In the genomic region with DNA sequence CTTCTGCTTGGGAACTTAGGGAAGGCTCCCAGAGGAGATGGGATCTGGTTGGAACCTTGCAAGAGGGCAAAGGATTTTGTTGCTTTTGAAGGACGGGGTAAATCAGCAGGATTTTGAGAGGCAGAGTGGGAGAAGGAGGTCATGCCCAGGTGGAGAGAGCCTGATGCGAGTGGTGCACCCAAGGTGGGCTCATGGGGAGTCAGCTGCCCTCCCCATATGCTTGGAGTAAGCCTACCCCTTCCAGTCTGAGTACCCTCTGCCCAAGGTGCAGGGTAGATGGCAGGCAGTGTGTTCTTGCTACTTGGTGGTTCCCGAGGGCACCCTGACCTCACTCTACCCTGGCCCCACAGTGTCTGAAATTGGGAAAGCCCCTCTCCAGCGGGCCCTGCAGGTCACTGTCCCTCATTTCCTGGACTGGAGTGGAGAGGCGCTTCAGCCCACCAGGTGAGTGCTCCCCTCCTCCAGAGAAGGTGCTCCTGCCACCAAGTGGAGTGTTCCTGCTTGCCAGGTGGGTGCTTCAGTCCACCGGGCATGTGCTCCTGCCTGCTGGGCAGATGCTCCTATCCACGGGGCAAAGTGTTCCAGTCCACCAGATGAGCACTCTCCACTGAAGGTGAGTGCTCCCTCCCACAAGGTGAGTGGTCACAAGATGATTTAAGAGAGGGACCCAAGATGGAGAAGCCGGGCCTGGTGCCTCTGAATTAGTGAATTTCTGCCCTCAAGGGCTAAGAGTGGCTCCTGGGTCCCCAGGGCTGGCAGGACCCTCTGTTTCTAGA, we compare ENCODE assay signal across 1 cellular context.
TF ChIP-seq lines count a peak whose summit lies in the region.

No MANE protein-coding gene starts in this region.

TF ChIP-seq in HepG2, 621 proteins besides CTCF, POLR2A, EP300 and RAD21 (continued from another document):
- TF ChIP-seq, protein P1, sequence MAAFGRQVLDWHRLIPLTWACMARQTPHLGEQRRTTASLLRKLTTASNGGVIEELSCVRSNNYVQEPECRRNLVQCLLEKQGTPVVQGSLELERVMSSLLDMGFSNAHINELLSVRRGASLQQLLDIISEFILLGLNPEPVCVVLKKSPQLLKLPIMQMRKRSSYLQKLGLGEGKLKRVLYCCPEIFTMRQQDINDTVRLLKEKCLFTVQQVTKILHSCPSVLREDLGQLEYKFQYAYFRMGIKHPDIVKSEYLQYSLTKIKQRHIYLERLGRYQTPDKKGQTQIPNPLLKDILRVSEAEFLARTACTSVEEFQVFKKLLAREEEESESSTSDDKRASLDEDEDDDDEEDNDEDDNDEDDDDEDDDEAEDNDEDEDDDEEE (CRISPR knock-in tag; IDR thresholded peaks at IDR 0.05): no peak
- TF ChIP-seq GABPA (IDR thresholded peaks at IDR 0.05; ENCODE audit: low read depth, low read length) (0 out of 2 replicates have a peak, but pooled peaks have one; percentile 10), GABPA (CRISPR knock-in tag; IDR thresholded peaks at IDR 0.05; ENCODE audit: low read depth) (no peak), MATR3 (CRISPR knock-in tag; IDR thresholded peaks at IDR 0.05) (no peak), ZFYVE20 (CRISPR knock-in tag; IDR thresholded peaks at IDR 0.05; ENCODE audit: borderline replicate concordance, low read depth) (no peak), ASH2L (IDR thresholded peaks at IDR 0.05; ENCODE audit: insufficient read length, low read depth, low read length) (no peak), NFYC (CRISPR knock-in tag; IDR thresholded peaks at IDR 0.05) (no peak), ADNP (CRISPR knock-in tag; IDR thresholded peaks at IDR 0.05) (no peak), ZBTB3 (CRISPR knock-in tag; IDR thresholded peaks at IDR 0.05; ENCODE audit: borderline replicate concordance, low read depth) (no peak), ZMAT3 (CRISPR knock-in tag; conservative IDR thresholded peaks at IDR 0.05) (peak; percentile 62; the same call in 1 of the 2 replicates), AGO2 (optimal IDR thresholded peaks at IDR 0.05; ENCODE audit: low read depth, low read length) (peak; percentile 84), ZFP36L2 (CRISPR knock-in tag; IDR thresholded peaks at IDR 0.05) (0 out of 2 replicates have a peak, but pooled peaks have one; percentile 31), RFX3 (CRISPR knock-in tag; IDR thresholded peaks at IDR 0.05) (no peak), KLF11 (CRISPR knock-in tag; IDR thresholded peaks at IDR 0.05) (no peak), CBX5 (CRISPR knock-in tag; IDR thresholded peaks at IDR 0.05; ENCODE audit: borderline replicate concordance) (no peak), POLR2G (IDR thresholded peaks at IDR 0.05; ENCODE audit: low read depth, low read length) (peak; percentile 42), ATF7-NPFF (CRISPR knock-in tag; IDR thresholded peaks at IDR 0.05; ENCODE audit: low read depth) (peak; percentile 57; the same call in 1 of the 2 replicates), MIXL1 (CRISPR knock-in tag; IDR thresholded peaks at IDR 0.05) (no peak), ZNF33A (CRISPR knock-in tag; IDR thresholded peaks at IDR 0.05; ENCODE audit: borderline replicate concordance) (no peak), NR2F2 (IDR thresholded peaks at IDR 0.05; ENCODE audit: borderline replicate concordance, low read depth) (peak; percentile 31; the same call in 1 of the 2 replicates), NRL (CRISPR knock-in tag; IDR thresholded peaks at IDR 0.05; ENCODE audit: borderline replicate concordance) (peak; percentile 52), ZNF552 (CRISPR knock-in tag; IDR thresholded peaks at IDR 0.05; ENCODE audit: borderline replicate concordance) (0 out of 2 replicates have a peak, but pooled peaks have one; percentile 43), ZBTB7B (CRISPR knock-in tag; IDR thresholded peaks at IDR 0.05) (0 out of 2 replicates have a peak, but pooled peaks have one; percentile 9), ZFY (CRISPR knock-in tag; IDR thresholded peaks at IDR 0.05) (peak; percentile 37; the same call in 1 of the 2 replicates), RFXAP (CRISPR knock-in tag; IDR thresholded peaks at IDR 0.05; ENCODE audit: borderline replicate concordance) (0 out of 2 replicates have a peak, but pooled peaks have one; percentile 17), MAF1 (CRISPR knock-in tag; IDR thresholded peaks at IDR 0.05; ENCODE audit: borderline replicate concordance) (no peak), ISL2 (CRISPR knock-in tag; IDR thresholded peaks at IDR 0.05) (0 out of 2 replicates have a peak, but pooled peaks have one; percentile 22), HOXD1 (CRISPR knock-in tag; IDR thresholded peaks at IDR 0.05) (0 out of 2 replicates have a peak, but pooled peaks have one; percentile 62), ZFP90 (CRISPR knock-in tag; IDR thresholded peaks at IDR 0.05; ENCODE audit: borderline replicate concordance) (0 out of 2 replicates have a peak, but pooled peaks have one; percentile 52), PAWR (CRISPR knock-in tag; IDR thresholded peaks at IDR 0.05; ENCODE audit: borderline replicate concordance) (no peak)
- TF ChIP-seq, protein P2, sequence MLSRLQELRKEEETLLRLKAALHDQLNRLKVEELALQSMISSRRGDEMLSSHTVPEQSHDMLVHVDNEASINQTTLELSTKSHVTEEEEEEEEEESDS (CRISPR knock-in tag; IDR thresholded peaks at IDR 0.05; ENCODE audit: borderline replicate concordance): no peak
- TF ChIP-seq, protein P3, sequence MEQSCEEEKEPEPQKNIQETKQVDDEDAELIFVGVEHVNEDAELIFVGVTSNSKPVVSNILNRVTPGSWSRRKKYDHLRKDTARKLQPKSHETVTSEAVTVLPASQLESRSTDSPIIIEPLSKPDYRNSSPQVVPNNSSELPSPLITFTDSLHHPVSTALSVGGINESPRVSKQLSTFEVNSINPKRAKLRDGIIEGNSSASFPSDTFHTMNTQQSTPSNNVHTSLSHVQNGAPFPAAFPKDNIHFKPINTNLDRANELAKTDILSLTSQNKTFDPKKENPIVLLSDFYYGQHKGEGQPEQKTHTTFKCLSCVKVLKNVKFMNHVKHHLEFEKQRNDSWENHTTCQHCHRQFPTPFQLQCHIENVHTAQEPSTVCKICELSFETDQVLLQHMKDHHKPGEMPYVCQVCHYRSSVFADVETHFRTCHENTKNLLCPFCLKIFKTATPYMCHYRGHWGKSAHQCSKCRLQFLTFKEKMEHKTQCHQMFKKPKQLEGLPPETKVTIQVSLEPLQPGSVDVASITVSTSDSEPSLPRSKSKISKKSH (CRISPR knock-in tag; IDR thresholded peaks at IDR 0.05; ENCODE audit: borderline replicate concordance): no peak
- TF ChIP-seq, protein P4, sequence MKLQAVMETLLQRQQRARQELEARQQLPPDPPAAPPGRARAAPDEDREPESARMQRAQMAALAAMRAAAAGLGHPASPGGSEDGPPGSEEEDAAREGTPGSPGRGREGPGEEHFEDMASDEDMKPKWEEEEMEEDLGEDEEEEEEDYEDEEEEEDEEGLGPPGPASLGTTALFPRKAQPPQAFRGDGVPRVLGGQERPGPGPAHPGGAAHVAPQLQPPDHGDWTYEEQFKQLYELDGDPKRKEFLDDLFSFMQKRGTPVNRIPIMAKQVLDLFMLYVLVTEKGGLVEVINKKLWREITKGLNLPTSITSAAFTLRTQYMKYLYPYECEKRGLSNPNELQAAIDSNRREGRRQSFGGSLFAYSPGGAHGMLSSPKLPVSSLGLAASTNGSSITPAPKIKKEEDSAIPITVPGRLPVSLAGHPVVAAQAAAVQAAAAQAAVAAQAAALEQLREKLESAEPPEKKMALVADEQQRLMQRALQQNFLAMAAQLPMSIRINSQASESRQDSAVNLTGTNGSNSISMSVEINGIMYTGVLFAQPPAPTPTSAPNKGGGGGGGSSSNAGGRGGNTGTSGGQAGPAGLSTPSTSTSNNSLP (IDR thresholded peaks at IDR 0.05; ENCODE audit: low read depth, low read length): no peak
- TF ChIP-seq, protein P5, sequence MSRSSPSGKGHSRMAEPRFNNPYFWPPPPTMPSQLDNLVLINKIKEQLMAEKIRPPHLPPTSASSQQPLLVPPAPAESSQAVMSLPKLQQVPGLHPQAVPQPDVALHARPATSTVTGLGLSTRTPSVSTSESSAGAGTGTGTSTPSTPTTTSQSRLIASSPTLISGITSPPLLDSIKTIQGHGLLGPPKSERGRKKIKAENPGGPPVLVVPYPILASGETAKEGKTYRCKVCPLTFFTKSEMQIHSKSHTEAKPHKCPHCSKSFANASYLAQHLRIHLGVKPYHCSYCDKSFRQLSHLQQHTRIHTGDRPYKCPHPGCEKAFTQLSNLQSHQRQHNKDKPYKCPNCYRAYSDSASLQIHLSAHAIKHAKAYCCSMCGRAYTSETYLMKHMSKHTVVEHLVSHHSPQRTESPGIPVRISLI (CRISPR knock-in tag; IDR thresholded peaks at IDR 0.05; ENCODE audit: borderline replicate concordance): 0 out of 2 replicates have a peak, but pooled peaks have one; percentile 15
- TF ChIP-seq, protein P6, sequence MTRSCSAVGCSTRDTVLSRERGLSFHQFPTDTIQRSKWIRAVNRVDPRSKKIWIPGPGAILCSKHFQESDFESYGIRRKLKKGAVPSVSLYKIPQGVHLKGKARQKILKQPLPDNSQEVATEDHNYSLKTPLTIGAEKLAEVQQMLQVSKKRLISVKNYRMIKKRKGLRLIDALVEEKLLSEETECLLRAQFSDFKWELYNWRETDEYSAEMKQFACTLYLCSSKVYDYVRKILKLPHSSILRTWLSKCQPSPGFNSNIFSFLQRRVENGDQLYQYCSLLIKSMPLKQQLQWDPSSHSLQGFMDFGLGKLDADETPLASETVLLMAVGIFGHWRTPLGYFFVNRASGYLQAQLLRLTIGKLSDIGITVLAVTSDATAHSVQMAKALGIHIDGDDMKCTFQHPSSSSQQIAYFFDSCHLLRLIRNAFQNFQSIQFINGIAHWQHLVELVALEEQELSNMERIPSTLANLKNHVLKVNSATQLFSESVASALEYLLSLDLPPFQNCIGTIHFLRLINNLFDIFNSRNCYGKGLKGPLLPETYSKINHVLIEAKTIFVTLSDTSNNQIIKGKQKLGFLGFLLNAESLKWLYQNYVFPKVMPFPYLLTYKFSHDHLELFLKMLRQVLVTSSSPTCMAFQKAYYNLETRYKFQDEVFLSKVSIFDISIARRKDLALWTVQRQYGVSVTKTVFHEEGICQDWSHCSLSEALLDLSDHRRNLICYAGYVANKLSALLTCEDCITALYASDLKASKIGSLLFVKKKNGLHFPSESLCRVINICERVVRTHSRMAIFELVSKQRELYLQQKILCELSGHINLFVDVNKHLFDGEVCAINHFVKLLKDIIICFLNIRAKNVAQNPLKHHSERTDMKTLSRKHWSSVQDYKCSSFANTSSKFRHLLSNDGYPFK (CRISPR knock-in tag; IDR thresholded peaks at IDR 0.05; ENCODE audit: borderline replicate concordance): peak; percentile 17; the same call in 1 of the 2 replicates
